In genomic region chr11:15493921-15494630, GRCh38 we compare ENCODE assay signal across 16 cellular contexts.
A peak's percentile ranks its signal among the peaks of the same experiment; 100 is the strongest.
DNase-seq lines count a peak whose midpoint lies in the region; FAIRE-seq and TF ChIP-seq lines count a peak whose summit lies in the region.
"Had no signal": no experiment of that assay in that cellular context is flagged by ENCODE, and none has a peak within 500 bp of the region (broad histone marks: within the 10 kb centered on the region; RNA-seq: fewer than 3 reads in every experiment).

No MANE protein-coding gene starts in this region.

- no peak for FAIRE-seq in bronchial epithelial cell (lab: Jason Lieb, UNC)
- FAIRE-seq: endothelial cell of umbilical vein had no signal

- H3K27me3 ChIP-seq in bronchial epithelial cell (ENCODE audit: control insufficient read depth, insufficient read depth, low read length), result no peaks in the 10 kb centered on the region
- H3K27me3 ChIP-seq: cardiac muscle cell, sigmoid colon, tibial nerve had no signal

- no peaks in the 10 kb centered on the region for H3K36me3 ChIP-seq in bronchial epithelial cell (ENCODE audit: control insufficient read depth, insufficient read depth, low read length)
- H3K36me3 ChIP-seq: cardiac muscle cell, sigmoid colon, tibial nerve had no signal

- no peak overlapping the region for H3K4me3 ChIP-seq in bronchial epithelial cell (ENCODE audit: low read depth, low read length)
- H3K4me3 ChIP-seq: cardiac muscle cell, sigmoid colon, tibial nerve had no signal

- DNase-seq in HS-27A (ENCODE audit: low read depth) (peak; percentile 3), NCI-H748 treated with DMSO at 0.1 percent for 48 hours (lab: John Stamatoyannopoulos, UW) (peak; percentile 44), bronchial epithelial cell (ENCODE audit: low read depth) (peak; percentile 46), myocyte (ENCODE audit: low read depth) (peak; percentile 42), iPS-NIHi7 (ENCODE audit: extremely low spot score) (no peak), NCI-H1048 (lab: John Stamatoyannopoulos, UW) (no peak)
- no peak for DNase-seq in activated CD4-positive, alpha-beta T cell treated with anti-CD3 and anti-CD28 coated beads for 1 hour
- DNase-seq in stimulated activated naive CD4-positive, alpha-beta T cell treated with Interleukin-2 at 50 U/mL for 16 hours (lab: John Stamatoyannopoulos, UW), result no peak
- DNase-seq: activated CD4-positive, alpha-beta T cell treated with anti-CD3 and anti-CD28 coated beads, Interleukin-2, amount 50 U/mL, for 4 hours; activated gamma-delta T cell treated with Interleukin-2 at 50 U/mL for 16 hours; naive B cell; sigmoid colon; T-helper 1 cell had no signal

- TF ChIP-seq CTCF in bronchial epithelial cell (IDR thresholded peaks at IDR 0.05; ENCODE audit: insufficient read depth, low read length, severe bottlenecking), result no peak

Comparison
In these comparisons a context has a peak if more than half of its experiments do, and no peak if none do; other contexts are left out.
1. DNase-seq: peak in HS-27A (single experiment), NCI-H748 treated with DMSO at 0.1 percent for 48 hours (single experiment), bronchial epithelial cell (single experiment) and myocyte (single experiment); none in activated CD4-positive, alpha-beta T cell treated with anti-CD3 and anti-CD28 coated beads for 1 hour (single experiment), iPS-NIHi7 (single experiment), NCI-H1048 (single experiment) and stimulated activated naive CD4-positive, alpha-beta T cell treated with Interleukin-2 at 50 U/mL for 16 hours (single experiment).